In the genomic region with DNA sequence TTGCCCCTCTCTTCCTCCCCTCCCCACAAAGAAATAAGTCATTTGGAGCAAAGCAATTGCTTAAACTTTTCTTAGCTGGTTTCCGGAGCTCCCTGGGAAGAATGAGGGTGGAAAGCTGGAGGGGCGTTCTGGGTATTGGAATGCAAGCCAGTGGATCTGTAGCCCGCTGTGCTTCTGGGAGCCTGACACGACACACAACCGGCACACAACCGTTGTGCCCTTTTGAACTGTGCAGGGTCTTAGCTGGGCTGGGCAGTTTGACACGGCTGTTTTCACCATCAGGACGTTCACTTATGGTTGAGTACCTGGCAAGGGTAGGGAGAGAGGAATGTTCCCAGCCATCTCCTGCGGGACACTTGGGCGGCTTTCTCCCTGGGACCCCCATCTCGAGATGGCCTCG, we compare ENCODE assay signal across 19 cellular contexts. TPM values are rescaled to one million over a fixed set of nuclear protein-coding genes. Genes with fewer than 3 reads are reported as not detected.
DNase-seq lines count a peak whose midpoint lies in the region; ATAC-seq and TF ChIP-seq lines count a peak whose summit lies in the region.
"Had no signal": no experiment of that assay in that cellular context is flagged by ENCODE, and none has a peak within 500 bp of the region (broad histone marks: within the 10 kb centered on the region; RNA-seq: fewer than 3 reads in every experiment).

No MANE protein-coding gene starts in this region.

- peaks cover 8% of the 10 kb centered on the region; the same call in 1 of the 2 replicates for H3K79me2 ChIP-seq in H9 (ENCODE audit: insufficient read depth, low read length)

- H3K14ac ChIP-seq in H9 (ENCODE audit: insufficient read depth, low read length): no peak overlapping the region

- H3K9ac ChIP-seq in H9 (ENCODE audit: extremely low read depth, insufficient read length, low read length) (no peak overlapping the region), iPS-18a (ENCODE audit: low read length) (no peak overlapping the region)
- H3K9ac ChIP-seq: BLaER1 treated with 17β-estradiol and CSF1 and Interleukin-3, amounts not matched to agents 10 nM and 100 nM had no signal

- TF ChIP-seq CTCF in H9 (conservative IDR thresholded peaks at IDR 0.05): no peak
- no peak for TF ChIP-seq CTCF in VCaP (conservative IDR thresholded peaks at IDR 0.05)
- TF ChIP-seq CTCF in osteocyte (IDR thresholded peaks at IDR 0.05): no peak

- H3K9me3 Mint-ChIP-seq in H9 (peaks cover 29 to 56% of the 10 kb centered on the region in 2 experiments; a peak in 4 of 5 replicates), osteocyte (ENCODE audit: unreplicated experiment) (no peaks in the 10 kb centered on the region)
- no peaks in the 10 kb centered on the region for H3K9me3 Mint-ChIP-seq in activated T-cell treated with anti-CD3 and anti-CD28 coated beads, Interleukin-2, amount 50 U/mL, for 24 hours
- H3K9me3 Mint-ChIP-seq: CD8-positive, alpha-beta T cell had no signal

- H3K18ac ChIP-seq in H9 (ENCODE audit: insufficient read length, low read depth, low read length): no peak overlapping the region

- H3K4me2 ChIP-seq in H9 (ENCODE audit: insufficient read depth, insufficient read length, low read length): peak overlapping the region; percentile 0
- H3K4me2 ChIP-seq: BLaER1 treated with 17β-estradiol and CSF1 and Interleukin-3, amounts not matched to agents 10 nM and 100 nM had no signal

- no peak overlapping the region for H4K5ac ChIP-seq in H9 (ENCODE audit: insufficient read length, low read depth, low read length)

- H3K36me3 Mint-ChIP-seq in H9 (ENCODE audit: insufficient read depth in 1 of 3, low read depth in 3 of 3) (peaks cover 0 to 7% (median 7%) of the 10 kb centered on the region in 3 experiments; a peak in 4 of 7 replicates), osteocyte (ENCODE audit: unreplicated experiment) (no peaks in the 10 kb centered on the region)
- H3K36me3 Mint-ChIP-seq in activated T-cell treated with anti-CD3 and anti-CD28 coated beads, Interleukin-2, amount 50 U/mL, for 24 hours (ENCODE audit: low read depth): no peaks in the 10 kb centered on the region
- H3K36me3 Mint-ChIP-seq: CD8-positive, alpha-beta T cell had no signal

- H3K79me1 ChIP-seq in H9 (ENCODE audit: insufficient read depth, low read depth, low read length, poor library complexity, severe bottlenecking): peaks cover 7% of the 10 kb centered on the region

- ATAC-seq in HG02678 (IDR thresholded peaks at IDR 0.05; ENCODE audit: unreplicated experiment): no peak
- ATAC-seq in GM18861 (IDR thresholded peaks at IDR 0.05; ENCODE audit: unreplicated experiment): no peak
- ATAC-seq: CD8-positive, alpha-beta T cell; K562 had no signal

- H3K4me3 Mint-ChIP-seq in H9 (peak overlapping the region in 1 of 2 experiments; percentile 44; a peak in 1 of 5 replicates), osteocyte (ENCODE audit: unreplicated experiment) (no peak overlapping the region)
- H3K4me3 Mint-ChIP-seq in activated T-cell treated with anti-CD3 and anti-CD28 coated beads, Interleukin-2, amount 50 U/mL, for 24 hours: no peak overlapping the region
- H3K4me3 Mint-ChIP-seq: CD8-positive, alpha-beta T cell had no signal

- no peak overlapping the region for H2BK15ac ChIP-seq in H9 (ENCODE audit: low read depth, low read length)

- no peak overlapping the region for H2BK20ac ChIP-seq in H9 (ENCODE audit: low read depth, low read length, poor library complexity, severe bottlenecking)

- DNase-seq in H9 (no peak), osteocyte (ENCODE audit: extremely low spot score, unreplicated experiment) (no peak)
- no peak for DNase-seq in stimulated activated naive CD4-positive, alpha-beta T cell treated with Interleukin-2 at 50 U/mL for 16 hours (lab: John Stamatoyannopoulos, UW)
- no peak for DNase-seq in activated T-cell treated with anti-CD3 and anti-CD28 coated beads, Interleukin-2, amount 50 U/mL, for 24 hours
- DNase-seq: Calu3; CD8-positive, alpha-beta T cell; DMS153; MG63; NCI-H1417; NCI-H1694 treated with DMSO at 0.1 percent for 48 hours; NCI-H446; NCI-H526; Right ventricle myocardium superior had no signal

- no peak overlapping the region for H3K23ac ChIP-seq in H9 (ENCODE audit: insufficient read length, low read depth, low read length)

- H3K36me3 ChIP-seq in iPS-18a (ENCODE audit: control insufficient read depth, low read depth, low read length): no peaks in the 10 kb centered on the region
- H3K36me3 ChIP-seq: BLaER1 treated with 17β-estradiol and CSF1 and Interleukin-3, amounts not matched to agents 10 nM and 100 nM; MG63 had no signal

- H3K4me1 ChIP-seq in H9 (ENCODE audit: insufficient read depth, low read length): peaks cover 23% of the 10 kb centered on the region; the same call in 1 of the 2 replicates
- H3K4me1 ChIP-seq in iPS-18a (ENCODE audit: control insufficient read depth, low read depth, low read length): peaks cover 49% of the 10 kb centered on the region
- H3K4me1 ChIP-seq: BLaER1 treated with 17β-estradiol and CSF1 and Interleukin-3, amounts not matched to agents 10 nM and 100 nM had no signal

- H3K4ac ChIP-seq in H9 (ENCODE audit: low read depth, low read length): no peak overlapping the region

- H2AK5ac ChIP-seq in H9 (ENCODE audit: insufficient read length, low read length): no peak overlapping the region

- no peak overlapping the region for H2AFZ ChIP-seq in H9 (ENCODE audit: low read length)

- H3K56ac ChIP-seq in H9 (ENCODE audit: insufficient read length, low read depth, low read length): no peak overlapping the region

- H3K27me3 ChIP-seq in H9 (ENCODE audit: insufficient read depth, low read length) (no peaks in the 10 kb centered on the region), iPS-18a (ENCODE audit: control insufficient read depth, insufficient read depth, low read length) (no peaks in the 10 kb centered on the region)
- H3K27me3 ChIP-seq: BLaER1 treated with 17β-estradiol and CSF1 and Interleukin-3, amounts not matched to agents 10 nM and 100 nM; MG63 had no signal

- H3K27me3 Mint-ChIP-seq in H9 (ENCODE audit: low read depth): no peaks in the 10 kb centered on the region
- H3K27me3 Mint-ChIP-seq in osteocyte (ENCODE audit: unreplicated experiment): no peaks in the 10 kb centered on the region
- peaks cover 57% of the 10 kb centered on the region for H3K27me3 Mint-ChIP-seq in activated T-cell treated with anti-CD3 and anti-CD28 coated beads, Interleukin-2, amount 50 U/mL, for 24 hours

- H3K27ac ChIP-seq in H9 (ENCODE audit: insufficient read length, low read depth, low read length) (no peak overlapping the region), VCaP (peak overlapping the region; percentile 13; the same call in 1 of the 2 replicates), iPS-18a (ENCODE audit: low read length) (no peak overlapping the region)
- H3K27ac ChIP-seq: BLaER1 treated with 17β-estradiol and CSF1 and Interleukin-3, amounts not matched to agents 10 nM and 100 nM had no signal

- no peaks in the 10 kb centered on the region for H3K9me3 ChIP-seq in H9 (ENCODE audit: control insufficient read depth, low read depth, low read length)
- H3K9me3 ChIP-seq in iPS-18a (ENCODE audit: control insufficient read depth, low read depth, low read length): no peaks in the 10 kb centered on the region
- H3K9me3 ChIP-seq: BLaER1 treated with 17β-estradiol and CSF1 and Interleukin-3, amounts not matched to agents 10 nM and 100 nM; MG63 had no signal

- peak overlapping the region in 2 of 3 experiments; percentile 49 to 96; a peak in 5 of 7 replicates for H3K27ac Mint-ChIP-seq in H9
- peak overlapping the region; percentile 13 for H3K27ac Mint-ChIP-seq in osteocyte (ENCODE audit: unreplicated experiment)
- H3K27ac Mint-ChIP-seq in activated T-cell treated with anti-CD3 and anti-CD28 coated beads, Interleukin-2, amount 50 U/mL, for 24 hours: no peak overlapping the region
- H3K27ac Mint-ChIP-seq: CD8-positive, alpha-beta T cell had no signal

- H3K23me2 ChIP-seq in H9 (ENCODE audit: insufficient read length, low read depth, low read length, poor library complexity, severe bottlenecking): no peaks in the 10 kb centered on the region

- no peak overlapping the region for H3T11ph ChIP-seq in H9 (ENCODE audit: low read length)

- WGBS in H9 (ENCODE audit: extremely low coverage, insufficient read length, low lambda C conversion rate): no CpG with 5 or more reads among the region's 12 CpGs

- no peak overlapping the region for H2BK120ac ChIP-seq in H9 (ENCODE audit: low read depth, low read length, poor library complexity, severe bottlenecking)

- no peak overlapping the region for H2BK5ac ChIP-seq in H9 (ENCODE audit: insufficient read length, low read length)

- H3K4me3 ChIP-seq in iPS-18a (ENCODE audit: low read length): peak overlapping the region; percentile 11
- H3K4me3 ChIP-seq: BLaER1 treated with 17β-estradiol and CSF1 and Interleukin-3, amounts not matched to agents 10 nM and 100 nM; K562; MG63 had no signal

- no peaks in the 10 kb centered on the region for H4K20me1 ChIP-seq in H9 (ENCODE audit: control insufficient read depth, insufficient read depth, insufficient read length)
- H4K20me1 ChIP-seq: BLaER1 treated with 17β-estradiol and CSF1 and Interleukin-3, amounts not matched to agents 10 nM and 100 nM had no signal

- H3K4me1 Mint-ChIP-seq in H9 (peaks cover 45 to 63% of the 10 kb centered on the region in 2 experiments), osteocyte (ENCODE audit: unreplicated experiment) (peaks cover 13% of the 10 kb centered on the region)
- peaks cover 4% of the 10 kb centered on the region for H3K4me1 Mint-ChIP-seq in activated T-cell treated with anti-CD3 and anti-CD28 coated beads, Interleukin-2, amount 50 U/mL, for 24 hours (ENCODE audit: low read depth)

- H4K8ac ChIP-seq in H9 (replicated peaks; ENCODE audit: insufficient read length, low read depth, low read length): no peak overlapping the region

- H4K91ac ChIP-seq in H9 (ENCODE audit: insufficient read length, low read depth, low read length): no peak overlapping the region

- H2BK12ac ChIP-seq in H9 (ENCODE audit: insufficient read length, low read depth, low read length): no peak overlapping the region

RNA-seq across cellular contexts. Expression of a gene that starts 38.3 kb away (rescaled TPM):
- total RNA-seq in H9 (2021) (13.9 and 15.3 TPM in 2 replicates), osteocyte (7.5 and 8.2 TPM in 2 replicates)
- total RNA-seq: CD8-positive, alpha-beta T cell; K562 had no signal

RNA-seq across cellular contexts. Expression of a gene that starts 58.9 kb away (rescaled TPM):
- total RNA-seq in H9 (2021) (7.1 and 7.9 TPM in 2 replicates), osteocyte (0.43 TPM in 1 of 2 replicates, not detected in the other)
- total RNA-seq: CD8-positive, alpha-beta T cell; K562; Right ventricle myocardium superior had no signal
